In genomic region chr6:30903236-30903635, GRCh38 we compare ENCODE assay signal across 2 cellular contexts.
TF ChIP-seq lines count a peak whose summit lies in the region.

No MANE protein-coding gene starts in this region.

TF ChIP-seq in GM12891, 5 proteins besides CTCF, POLR2A, EP300 and RAD21:
- peak; percentile 55; the same call in 1 of the 2 replicates for TF ChIP-seq SPI1 (IDR thresholded peaks at IDR 0.05; ENCODE audit: low read depth, low read length)
- no peak for TF ChIP-seq POLR2AphosphoS5 (IDR thresholded peaks at IDR 0.05; ENCODE audit: low read depth, low read length)
TF ChIP-seq in GM12891: peak in this region for 1.

TF ChIP-seq in GM12878, 131 proteins besides CTCF, POLR2A, EP300 and RAD21:
- no peak for TF ChIP-seq IKZF1 (conservative IDR thresholded peaks at IDR 0.05)
- TF ChIP-seq CEBPZ (IDR thresholded peaks at IDR 0.05; ENCODE audit: low read depth, low read length): no peak
- no peak for TF ChIP-seq MLLT1 (IDR thresholded peaks at IDR 0.05)
- TF ChIP-seq RFX5 (IDR thresholded peaks at IDR 0.05; ENCODE audit: low read depth, low read length): no peak
- TF ChIP-seq KDM1A (IDR thresholded peaks at IDR 0.05; ENCODE audit: borderline replicate concordance): no peak
- TF ChIP-seq ZNF384 (IDR thresholded peaks at IDR 0.05; ENCODE audit: borderline replicate concordance, low read depth, low read length): peak; percentile 17; the same call in 1 of the 2 replicates
- no peak for TF ChIP-seq SP1 (IDR thresholded peaks at IDR 0.05; ENCODE audit: low read depth, low read length)
- TF ChIP-seq HCFC1 (IDR thresholded peaks at IDR 0.05; ENCODE audit: low read length): no peak
- TF ChIP-seq SPI1 (IDR thresholded peaks at IDR 0.05; ENCODE audit: borderline replicate concordance, insufficient read depth, low read depth, low read length): peak; percentile 52; the same call in 1 of the 2 replicates
